21 cellular contexts compared by ENCODE assay signal in genomic region chr17:35515027-35515426, GRCh38. TPM values are rescaled to one million over a fixed set of nuclear protein-coding genes. Genes with fewer than 3 reads are reported as not detected.
DNase-seq lines count a peak whose midpoint lies in the region; ATAC-seq lines count a peak whose summit lies in the region.
"Had no signal": no experiment of that assay in that cellular context is flagged by ENCODE, and none has a peak within 500 bp of the region (broad histone marks: within the 10 kb centered on the region; RNA-seq: fewer than 3 reads in every experiment).

No MANE protein-coding gene starts in this region.

- H3K4me1 Mint-ChIP-seq in activated CD8-positive, alpha-beta memory T cell treated with anti-CD3 and anti-CD28 coated beads, Interleukin-2, amount 10 ng/mL, durations not matched to agents 7 days and 5 days, result peaks cover 84% of the 10 kb centered on the region
- peaks cover 65 to 89% (median 75%) of the 10 kb centered on the region in 4 donors for H3K4me1 Mint-ChIP-seq in CD4-positive, alpha-beta memory T cell
- H3K4me1 Mint-ChIP-seq in activated T-helper 1 cell treated with anti-CD3 and anti-CD28 coated beads, Interleukin-12 subunit alpha, Interleukin-12 subunit beta, Interleukin-2, Interleukin-4 antibody, amounts not matched to agents 30 ng/mL and 10 ng/mL and 1 ng/mL, durations not matched to agents 14 hours and 24 hours and 36 hours (ENCODE audit: low read depth), result peaks cover 77% of the 10 kb centered on the region
- H3K4me1 Mint-ChIP-seq in natural killer cell treated with Interleukin-12 subunit alpha and Interleukin-12 subunit beta and Interleukin-15 and Interleukin-18, amount 100 ng/mL, for 72 hours (ENCODE audit: low read depth in 2 of 2), result peaks cover 72 to 83% of the 10 kb centered on the region in 2 donors

- H3K9me3 ChIP-seq in CD4-positive, alpha-beta memory T cell (ENCODE audit: control insufficient read depth in 1 of 2, low read length in 2 of 2), result no peaks in the 10 kb centered on the region

- no peaks in the 10 kb centered on the region for H3K9me3 Mint-ChIP-seq in activated CD8-positive, alpha-beta memory T cell treated with anti-CD3 and anti-CD28 coated beads, Interleukin-2, amount 10 ng/mL, durations not matched to agents 7 days and 5 days (ENCODE audit: low read depth)
- H3K9me3 Mint-ChIP-seq in CD4-positive, alpha-beta memory T cell, result peaks cover 0 to 2% (median 0%) of the 10 kb centered on the region in 8 donors
- no peaks in the 10 kb centered on the region for H3K9me3 Mint-ChIP-seq in activated T-helper 1 cell treated with anti-CD3 and anti-CD28 coated beads, Interleukin-12 subunit alpha, Interleukin-12 subunit beta, Interleukin-2, Interleukin-4 antibody, amounts not matched to agents 30 ng/mL and 10 ng/mL and 1 ng/mL, durations not matched to agents 14 hours and 24 hours and 36 hours
- H3K9me3 Mint-ChIP-seq in natural killer cell treated with Interleukin-12 subunit alpha and Interleukin-12 subunit beta and Interleukin-15 and Interleukin-18, amount 100 ng/mL, for 72 hours, result no peaks in the 10 kb centered on the region

- intact Hi-C loops in CD4-positive, alpha-beta memory T cell (cut with micrococcal nuclease), result no loop called here
- intact Hi-C loops in activated T-helper 1 cell treated with anti-CD3 and anti-CD28 coated beads, Interleukin-12 subunit alpha, Interleukin-12 subunit beta, Interleukin-2, Interleukin-4 antibody, amounts not matched to agents 30 ng/mL and 10 ng/mL and 1 ng/mL, durations not matched to agents 14 hours and 24 hours and 36 hours (cut with micrococcal nuclease), result no loop called here

- H3K36me3 Mint-ChIP-seq in activated CD8-positive, alpha-beta memory T cell treated with anti-CD3 and anti-CD28 coated beads, Interleukin-2, amount 10 ng/mL, durations not matched to agents 7 days and 5 days, result peaks cover 86% of the 10 kb centered on the region
- peaks cover 71 to 83% of the 10 kb centered on the region in 2 donors for H3K36me3 Mint-ChIP-seq in CD4-positive, alpha-beta memory T cell
- H3K36me3 Mint-ChIP-seq in activated T-helper 1 cell treated with anti-CD3 and anti-CD28 coated beads, Interleukin-12 subunit alpha, Interleukin-12 subunit beta, Interleukin-2, Interleukin-4 antibody, amounts not matched to agents 30 ng/mL and 10 ng/mL and 1 ng/mL, durations not matched to agents 14 hours and 24 hours and 36 hours (ENCODE audit: low read depth), result peaks cover 66% of the 10 kb centered on the region
- H3K36me3 Mint-ChIP-seq in natural killer cell treated with Interleukin-12 subunit alpha and Interleukin-12 subunit beta and Interleukin-15 and Interleukin-18, amount 100 ng/mL, for 72 hours, result peaks cover 45% of the 10 kb centered on the region

- H3K27me3 Mint-ChIP-seq in activated CD8-positive, alpha-beta memory T cell treated with anti-CD3 and anti-CD28 coated beads, Interleukin-2, amount 10 ng/mL, durations not matched to agents 7 days and 5 days, result no peaks in the 10 kb centered on the region
- H3K27me3 Mint-ChIP-seq in CD4-positive, alpha-beta memory T cell, result no peaks in the 10 kb centered on the region
- no peaks in the 10 kb centered on the region for H3K27me3 Mint-ChIP-seq in activated T-helper 1 cell treated with anti-CD3 and anti-CD28 coated beads, Interleukin-12 subunit alpha, Interleukin-12 subunit beta, Interleukin-2, Interleukin-4 antibody, amounts not matched to agents 30 ng/mL and 10 ng/mL and 1 ng/mL, durations not matched to agents 14 hours and 24 hours and 36 hours (ENCODE audit: insufficient read depth)
- H3K27me3 Mint-ChIP-seq in natural killer cell treated with Interleukin-12 subunit alpha and Interleukin-12 subunit beta and Interleukin-15 and Interleukin-18, amount 100 ng/mL, for 72 hours, result no peaks in the 10 kb centered on the region

- peak overlapping the region; percentile 3 for H3K27ac Mint-ChIP-seq in activated CD8-positive, alpha-beta memory T cell treated with anti-CD3 and anti-CD28 coated beads, Interleukin-2, amount 10 ng/mL, durations not matched to agents 7 days and 5 days
- peak overlapping the region in 4 of 7 donors; percentile 5 to 50 (median 25) for H3K27ac Mint-ChIP-seq in CD4-positive, alpha-beta memory T cell
- peak overlapping the region; percentile 13 for H3K27ac Mint-ChIP-seq in activated T-helper 1 cell treated with anti-CD3 and anti-CD28 coated beads, Interleukin-12 subunit alpha, Interleukin-12 subunit beta, Interleukin-2, Interleukin-4 antibody, amounts not matched to agents 30 ng/mL and 10 ng/mL and 1 ng/mL, durations not matched to agents 14 hours and 24 hours and 36 hours
- H3K27ac Mint-ChIP-seq in natural killer cell treated with Interleukin-12 subunit alpha and Interleukin-12 subunit beta and Interleukin-15 and Interleukin-18, amount 100 ng/mL, for 72 hours, result peak overlapping the region; percentile 47 to 86

- H3K4me3 ChIP-seq in CD4-positive, alpha-beta memory T cell (ENCODE audit: low read length in 2 of 2), result no peak overlapping the region
- H3K4me3 ChIP-seq: A549; BLaER1 treated with 17β-estradiol and CSF1 and Interleukin-3, amounts not matched to agents 10 nM and 100 nM had no signal

- H3K4me1 ChIP-seq in CD4-positive, alpha-beta memory T cell (ENCODE audit: insufficient read depth, low read length), result peaks cover 59% of the 10 kb centered on the region

- DNase-seq in activated CD8-positive, alpha-beta memory T cell treated with anti-CD3 and anti-CD28 coated beads, Interleukin-2, amount 10 ng/mL, durations not matched to agents 7 days and 5 days, result no peak
- no peak for DNase-seq in activated CD8-positive, alpha-beta memory T cell treated with anti-CD3 and anti-CD28 coated beads for 24 hours
- no peak for DNase-seq in CD4-positive, alpha-beta memory T cell
- no peak for DNase-seq in activated T-helper 1 cell treated with anti-CD3 and anti-CD28 coated beads, Interleukin-12 subunit alpha, Interleukin-12 subunit beta, Interleukin-2, Interleukin-4 antibody, amounts not matched to agents 30 ng/mL and 10 ng/mL and 1 ng/mL, durations not matched to agents 14 hours and 24 hours and 36 hours (ENCODE audit: low spot score)
- DNase-seq in natural killer cell treated with Interleukin-12 subunit alpha and Interleukin-12 subunit beta and Interleukin-15 and Interleukin-18, amount 100 ng/mL, for 72 hours (ENCODE audit: low spot score), result no peak
- no peak for DNase-seq in stimulated activated CD8-positive, alpha-beta memory T cell treated with anti-CD3 and anti-CD28 coated beads, Interleukin-4, amount 100 ng/mL, for 48 hours
- DNase-seq: COR-L47, DMS 273 treated with DMSO at 0.1 percent for 48 hours, GDM1, HCEC 1CT, NCI-H1105, NCI-H1694, NCI-H510A, NCI-H748 treated with DMSO at 0.1 percent for 48 hours, Right ventricle myocardium superior had no signal

- H3K36me3 ChIP-seq in CD4-positive, alpha-beta memory T cell (ENCODE audit: insufficient read depth, low read length), result peaks cover 28% of the 10 kb centered on the region
- H3K36me3 ChIP-seq: BLaER1 treated with 17β-estradiol and CSF1 and Interleukin-3, amounts not matched to agents 10 nM and 100 nM had no signal

- no peaks in the 10 kb centered on the region for H3K27me3 ChIP-seq in CD4-positive, alpha-beta memory T cell (ENCODE audit: insufficient read depth, low read length)
- H3K27me3 ChIP-seq: BLaER1 treated with 17β-estradiol and CSF1 and Interleukin-3, amounts not matched to agents 10 nM and 100 nM had no signal

- ATAC-seq in activated CD8-positive, alpha-beta memory T cell treated with anti-CD3 and anti-CD28 coated beads, Interleukin-2, amount 10 ng/mL, durations not matched to agents 7 days and 5 days, result no peak
- no peak for ATAC-seq in natural killer cell treated with Interleukin-12 subunit alpha and Interleukin-12 subunit beta and Interleukin-15 and Interleukin-18, amount 100 ng/mL, for 72 hours
- ATAC-seq in GM19395 (IDR thresholded peaks at IDR 0.05; ENCODE audit: unreplicated experiment), result no peak
- ATAC-seq: A549 had no signal

- CTCF ChIA-PET in activated CD8-positive, alpha-beta memory T cell treated with anti-CD3 and anti-CD28 coated beads, Interleukin-2, amount 10 ng/mL, durations not matched to agents 7 days and 5 days (lab: Charles Lee), result no interaction called here
- CTCF ChIA-PET in CD4-positive, alpha-beta memory T cell (lab: Charles Lee; ENCODE audit: partially characterized antibody), result interaction anchor here (0.9 to 2.1 kb wide), 6 partner anchors 16 to 202 kb away, joined by 3 to 7 read pairs (median 3); no protein-coding TSS in a partner anchor

- POLR2A ChIA-PET in CD4-positive, alpha-beta memory T cell (lab: Charles Lee; ENCODE audit: partially characterized antibody), result interaction anchor here (2.6 kb wide), 1 partner anchor 28 kb away, joined by 7 read pairs; no protein-coding TSS in a partner anchor

- no peak overlapping the region for H3K27ac ChIP-seq in CD4-positive, alpha-beta memory T cell (ENCODE audit: low read depth, low read length)
- H3K27ac ChIP-seq: A549; BLaER1 treated with 17β-estradiol and CSF1 and Interleukin-3, amounts not matched to agents 10 nM and 100 nM had no signal

- no peak overlapping the region for H3K4me3 Mint-ChIP-seq in activated CD8-positive, alpha-beta memory T cell treated with anti-CD3 and anti-CD28 coated beads, Interleukin-2, amount 10 ng/mL, durations not matched to agents 7 days and 5 days
- H3K4me3 Mint-ChIP-seq in CD4-positive, alpha-beta memory T cell, result peak overlapping the region in 3 of 8 donors; percentile 16 to 22 (median 22)
- no peak overlapping the region for H3K4me3 Mint-ChIP-seq in activated T-helper 1 cell treated with anti-CD3 and anti-CD28 coated beads, Interleukin-12 subunit alpha, Interleukin-12 subunit beta, Interleukin-2, Interleukin-4 antibody, amounts not matched to agents 30 ng/mL and 10 ng/mL and 1 ng/mL, durations not matched to agents 14 hours and 24 hours and 36 hours
- no peak overlapping the region for H3K4me3 Mint-ChIP-seq in natural killer cell treated with Interleukin-12 subunit alpha and Interleukin-12 subunit beta and Interleukin-15 and Interleukin-18, amount 100 ng/mL, for 72 hours

RNA-seq across cellular contexts. Expression of gene SLFN12L, which starts 22.5 kb away (rescaled TPM):
- total RNA-seq in activated CD8-positive, alpha-beta memory T cell treated with anti-CD3 and anti-CD28 coated beads, Interleukin-2, amount 10 ng/mL, durations not matched to agents 7 days and 5 days, result 100 to 1,000 TPM in 1 of 2 experiments, 10 to 100 TPM in 1; 95.4 to 197 TPM
- total RNA-seq in CD4-positive, alpha-beta memory T cell, result 10 to 100 TPM; 75.4 to 78.8 TPM
- polyA plus RNA-seq in CD4-positive, alpha-beta memory T cell, result 10 to 100 TPM; 13.4 to 23.0 TPM
- 45.2 and 49.3 TPM in 2 replicates for total RNA-seq in activated T-helper 1 cell treated with anti-CD3 and anti-CD28 coated beads, Interleukin-12 subunit alpha, Interleukin-12 subunit beta, Interleukin-2, Interleukin-4 antibody, amounts not matched to agents 30 ng/mL and 10 ng/mL and 1 ng/mL, durations not matched to agents 14 hours and 24 hours and 36 hours
- total RNA-seq in natural killer cell treated with Interleukin-12 subunit alpha and Interleukin-12 subunit beta and Interleukin-15 and Interleukin-18, amount 100 ng/mL, for 72 hours, result 10 to 100 TPM; 40.2 to 83.7 TPM
- total RNA-seq: LHCN-M2, OCI-LY7 had no signal
- polyA plus RNA-seq: A549 had no signal

RNA-seq across cellular contexts. Expression of gene SLFN14, which starts 45.6 kb away (rescaled TPM):
- under 1 TPM in 1 of 2 experiments, not detected in 1; 0.07 TPM for total RNA-seq in activated CD8-positive, alpha-beta memory T cell treated with anti-CD3 and anti-CD28 coated beads, Interleukin-2, amount 10 ng/mL, durations not matched to agents 7 days and 5 days
- not detected for total RNA-seq in CD4-positive, alpha-beta memory T cell
- polyA plus RNA-seq in CD4-positive, alpha-beta memory T cell, result under 1 TPM in 1 of 2 donors, not detected in 1; 0.18 TPM
- 0.05 and 0.10 TPM in 2 replicates for total RNA-seq in activated T-helper 1 cell treated with anti-CD3 and anti-CD28 coated beads, Interleukin-12 subunit alpha, Interleukin-12 subunit beta, Interleukin-2, Interleukin-4 antibody, amounts not matched to agents 30 ng/mL and 10 ng/mL and 1 ng/mL, durations not matched to agents 14 hours and 24 hours and 36 hours
- total RNA-seq in natural killer cell treated with Interleukin-12 subunit alpha and Interleukin-12 subunit beta and Interleukin-15 and Interleukin-18, amount 100 ng/mL, for 72 hours, result not detected
- total RNA-seq: Daoy, LHCN-M2, OCI-LY7, Right ventricle myocardium superior had no signal
- polyA plus RNA-seq: A549 had no signal

Comparison
In these comparisons a context has a peak if more than half of its experiments do, and no peak if none do; other contexts are left out.
1. H3K27ac Mint-ChIP-seq: peak in every context shown above with its lines; median percentile 66 in natural killer cell treated with Interleukin-12 subunit alpha and Interleukin-12 subunit beta and Interleukin-15 and Interleukin-18, amount 100 ng/mL, for 72 hours; 25 in CD4-positive, alpha-beta memory T cell; 13 in activated T-helper 1 cell treated with anti-CD3 and anti-CD28 coated beads, Interleukin-12 subunit alpha, Interleukin-12 subunit beta, Interleukin-2, Interleukin-4 antibody, amounts not matched to agents 30 ng/mL and 10 ng/mL and 1 ng/mL, durations not matched to agents 14 hours and 24 hours and 36 hours; 3 in activated CD8-positive, alpha-beta memory T cell treated with anti-CD3 and anti-CD28 coated beads, Interleukin-2, amount 10 ng/mL, durations not matched to agents 7 days and 5 days.